ENCODE assay signal across 20 cellular contexts in genomic region chr4:186061919-186062318, GRCh38.
"Had no signal": no experiment of that assay in that cellular context is flagged by ENCODE, and none has a peak within 500 bp of the region (broad histone marks: within the 10 kb centered on the region; RNA-seq: fewer than 3 reads in every experiment).

No MANE protein-coding gene starts in this region.

- H3K9me3 ChIP-seq: psoas muscle, right lobe of liver, suprapubic skin, thyroid gland, upper lobe of left lung, uterus had no signal

- H3K36me3 Mint-ChIP-seq: stimulated activated effector memory CD8-positive, alpha-beta T cell treated with anti-CD3 and anti-CD28 coated beads, Interleukin-12 subunit alpha, Interleukin-12 subunit beta, amount 100 ng/mL, for 72 hours had no signal

- DNase-seq: dorsolateral prefrontal cortex; effector CD8-positive, alpha-beta T cell; foreskin melanocyte; head of caudate nucleus; hippocampal formation; kidney glomerular epithelial cell; naive thymus-derived CD4-positive, alpha-beta T cell; nephron progenitor cell; psoas muscle; retina; right lobe of liver; stimulated activated CD4-positive, alpha-beta T cell treated with anti-CD3 and anti-CD28 coated beads, Interleukin-4, amount 100 ng/mL, for 1 hour; stimulated activated CD8-positive, alpha-beta memory T cell treated with anti-CD3 and anti-CD28 coated beads, Interleukin-4, amount 100 ng/mL, for 48 hours; stimulated activated naive CD8-positive, alpha-beta T cell treated with anti-CD3 and anti-CD28 coated beads, Interleukin-15, Interleukin-2, amounts not matched to agents 100 U/mL and 50 U/mL, for 24 hours; thyroid gland; upper lobe of left lung; uterus had no signal

- H3K27me3 ChIP-seq: right lobe of liver, suprapubic skin, thyroid gland, upper lobe of left lung, uterus had no signal

- H3K4me3 ChIP-seq: dorsolateral prefrontal cortex, psoas muscle, right lobe of liver, suprapubic skin, thyroid gland, upper lobe of left lung, uterus had no signal

- H3K27ac Mint-ChIP-seq: naive thymus-derived CD4-positive, alpha-beta T cell; nephron progenitor cell; stimulated activated effector memory CD8-positive, alpha-beta T cell treated with anti-CD3 and anti-CD28 coated beads, Interleukin-12 subunit alpha, Interleukin-12 subunit beta, amount 100 ng/mL, for 72 hours had no signal

- ATAC-seq: naive thymus-derived CD4-positive, alpha-beta T cell; psoas muscle; right lobe of liver; stimulated activated effector memory CD8-positive, alpha-beta T cell treated with anti-CD3 and anti-CD28 coated beads, Interleukin-12 subunit alpha, Interleukin-12 subunit beta, amount 100 ng/mL, for 72 hours; stimulated activated naive CD8-positive, alpha-beta T cell treated with anti-CD3 and anti-CD28 coated beads, Interleukin-15, Interleukin-2, amounts not matched to agents 100 U/mL and 50 U/mL, for 24 hours had no signal

- H3K27ac ChIP-seq: parathyroid adenoma, psoas muscle, right lobe of liver, suprapubic skin, thyroid gland, upper lobe of left lung, uterus had no signal

- H3K36me3 ChIP-seq: right lobe of liver, suprapubic skin, thyroid gland, upper lobe of left lung, uterus had no signal

- H3K4me1 ChIP-seq: parathyroid adenoma, psoas muscle, right lobe of liver, suprapubic skin, thyroid gland, upper lobe of left lung, uterus had no signal

- H3K4me1 Mint-ChIP-seq: nephron progenitor cell had no signal

- H3K4me3 Mint-ChIP-seq: naive thymus-derived CD4-positive, alpha-beta T cell; nephron progenitor cell; stimulated activated effector memory CD8-positive, alpha-beta T cell treated with anti-CD3 and anti-CD28 coated beads, Interleukin-12 subunit alpha, Interleukin-12 subunit beta, amount 100 ng/mL, for 72 hours had no signal
